ENCODE assay signal across 15 cellular contexts in the genomic region with DNA sequence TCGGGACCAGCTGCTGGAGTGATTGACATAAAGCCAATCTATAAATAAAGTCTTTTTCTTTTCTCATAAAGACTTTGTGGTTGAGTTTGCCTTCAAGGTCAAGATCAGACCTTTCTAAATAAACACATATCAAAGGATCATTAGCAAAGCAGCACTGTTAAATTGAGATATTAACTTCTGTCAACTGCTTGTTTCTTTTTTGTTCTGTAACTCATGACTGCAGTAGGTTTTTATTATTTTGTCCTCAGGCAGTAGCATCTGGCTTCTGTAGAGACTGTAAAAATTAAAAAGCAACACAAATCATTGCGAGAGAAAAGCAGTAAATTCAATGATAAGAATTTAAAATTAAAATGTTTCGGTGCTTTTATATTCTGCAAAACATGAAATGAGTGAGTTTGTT.
DNase-seq lines count a peak whose midpoint lies in the region; ATAC-seq, FAIRE-seq and TF ChIP-seq lines count a peak whose summit lies in the region.
"Had no signal": no experiment of that assay in that cellular context is flagged by ENCODE, and none has a peak within 500 bp of the region (broad histone marks: within the 10 kb centered on the region; RNA-seq: fewer than 3 reads in every experiment).

No MANE protein-coding gene starts in this region.

- peaks cover 3% of the 10 kb centered on the region for H3K27me3 Mint-ChIP-seq in nephron progenitor cell (ENCODE audit: low read depth, poor library complexity)

- H3K4me1 ChIP-seq in left ventricle myocardium inferior (peaks cover 95% of the 10 kb centered on the region), kidney (ENCODE audit: control insufficient read depth in 1 of 2, insufficient read depth in 1 of 2, low read depth in 1 of 2, low read length in 2 of 2) (peaks cover 0 to 5% of the 10 kb centered on the region in 2 donors)
- H3K4me1 ChIP-seq: BE2C had no signal

- H3K9me3 Mint-ChIP-seq in nephron progenitor cell, result no peaks in the 10 kb centered on the region

- no peak for TF ChIP-seq CTCF in left ventricle myocardium inferior (IDR thresholded peaks at IDR 0.05; ENCODE audit: borderline replicate concordance)
- TF ChIP-seq CTCF in RWPE1 (conservative IDR thresholded peaks at IDR 0.05; ENCODE audit: low read depth), result no peak
- no peak for TF ChIP-seq CTCF in nephron progenitor cell (IDR thresholded peaks at IDR 0.05)
- no peak for TF ChIP-seq CTCF in kidney (IDR thresholded peaks at IDR 0.05; ENCODE audit: borderline replicate concordance, extremely low read depth, insufficient read depth)

- CTCF ChIA-PET in RWPE1 (lab: Yijun Ruan, JAX), result interaction anchor here (0.7 kb wide), 1 partner anchor 42 kb away, joined by 3 read pairs; no protein-coding TSS in a partner anchor

- DNase-seq in left ventricle myocardium inferior (no peak), Right ventricle myocardium inferior (ENCODE audit: missing footprints) (no peak), RWPE1 (ENCODE audit: low spot score) (no peak), nephron progenitor cell (no peak), kidney (no peak), NCI-H82 (lab: John Stamatoyannopoulos, UW) (no peak)
- DNase-seq: BE2C, H7, NCI-H1105 treated with DMSO at 0.1 percent for 48 hours, NCI-H187, NCI-H69, SHP77 had no signal

- peak overlapping the region; percentile 51 for H3K27ac ChIP-seq in left ventricle myocardium inferior (replicated peaks)
- peak overlapping the region; percentile 70 for H3K27ac ChIP-seq in RWPE1
- no peak overlapping the region for H3K27ac ChIP-seq in kidney (ENCODE audit: low read depth in 2 of 2, low read length in 2 of 2)
- H3K27ac ChIP-seq: KMS-11 had no signal

- peaks cover 67% of the 10 kb centered on the region for H3K4me1 Mint-ChIP-seq in nephron progenitor cell

- no peak for ATAC-seq in Right ventricle myocardium inferior
- no peak for ATAC-seq in GM18858 (IDR thresholded peaks at IDR 0.05; ENCODE audit: unreplicated experiment)
- ATAC-seq: HepG2 had no signal

- H3K9ac ChIP-seq in kidney (ENCODE audit: low read length in 2 of 2), result no peak overlapping the region
- H3K9ac ChIP-seq: KMS-11 had no signal

- POLR2A ChIA-PET in RWPE1 (lab: Yijun Ruan, JAX; ENCODE audit: low non-redundant PET), result no interaction called here

- intact Hi-C loops in left ventricle myocardium inferior (cut with micrococcal nuclease) (no loop called here), Right ventricle myocardium inferior (cut with DNase I) (no loop called here), kidney (cut with DNase I) (no loop called here)

- H3K36me3 Mint-ChIP-seq in nephron progenitor cell (ENCODE audit: low read depth), result peaks cover under 1% of the 10 kb centered on the region

- H3K27me3 ChIP-seq in left ventricle myocardium inferior (ENCODE audit: low read depth), result no peaks in the 10 kb centered on the region
- H3K27me3 ChIP-seq: BE2C had no signal

- H3K4me3 ChIP-seq in left ventricle myocardium inferior (no peak overlapping the region), kidney (ENCODE audit: low read length in 2 of 2) (no peak overlapping the region)

- H3K9me3 ChIP-seq in left ventricle myocardium inferior (replicated peaks), result no peaks in the 10 kb centered on the region
- no peaks in the 10 kb centered on the region for H3K9me3 ChIP-seq in kidney (ENCODE audit: control insufficient read depth in 1 of 2, low read length in 2 of 2)
- H3K9me3 ChIP-seq: BE2C had no signal

- H3K36me3 ChIP-seq in left ventricle myocardium inferior (peaks cover 14% of the 10 kb centered on the region), kidney (ENCODE audit: control insufficient read depth in 1 of 2, insufficient read depth in 2 of 2, low read length in 2 of 2) (peaks cover 0 to 5% of the 10 kb centered on the region in 2 donors)
- H3K36me3 ChIP-seq: BE2C had no signal

- H3K4me3 Mint-ChIP-seq in nephron progenitor cell, result no peak overlapping the region

- peak overlapping the region; percentile 49 for H3K27ac Mint-ChIP-seq in nephron progenitor cell

- no peak for FAIRE-seq in kidney (lab: Jason Lieb, UNC)
- FAIRE-seq: HepG2 had no signal

Comparison
In these comparisons a context has a peak if more than half of its experiments do, and no peak if none do; other contexts are left out.
1. H3K27ac ChIP-seq: peak in left ventricle myocardium inferior (single experiment) and RWPE1 (single experiment); none in kidney (0 of 2).